In genomic region chr2:219177594-219178376, GRCh38 we compare ENCODE assay signal across 1 cellular context.
TF ChIP-seq lines count a peak whose summit lies in the region.

TSS of gene RETREG2 (plus strand) at chr2:219178275. CDS start at chr2:219178353, 78 bp downstream.

TF ChIP-seq in HepG2, 621 proteins besides CTCF, POLR2A, EP300 and RAD21 (continued from another document and continues in another):
- TF ChIP-seq CEBPZ (IDR thresholded peaks at IDR 0.05; ENCODE audit: low read length) (no peak), ARID2 (CRISPR knock-in tag; IDR thresholded peaks at IDR 0.05; ENCODE audit: borderline replicate concordance) (no peak; the same call in 1 of the 2 replicates), ZNF224 (CRISPR knock-in tag; IDR thresholded peaks at IDR 0.05) (0 out of 2 replicates have a peak, but pooled peaks have one; percentile 8), YEATS4 (CRISPR knock-in tag; IDR thresholded peaks at IDR 0.05; ENCODE audit: borderline replicate concordance) (peak; percentile 90), ZNF124 (CRISPR knock-in tag; IDR thresholded peaks at IDR 0.05) (no peak), POGK (CRISPR knock-in tag; conservative IDR thresholded peaks at IDR 0.05) (no peak; the same call in 1 of the 2 replicates), SRF (IDR thresholded peaks at IDR 0.05; ENCODE audit: low read depth, low read length) (no peak), ZNF17 (CRISPR knock-in tag; IDR thresholded peaks at IDR 0.05) (no peak), ZNF282 (IDR thresholded peaks at IDR 0.05; ENCODE audit: partially characterized antibody) (no peak), ZNF614 (CRISPR knock-in tag; IDR thresholded peaks at IDR 0.05; ENCODE audit: borderline replicate concordance) (no peak), KDM6A (CRISPR knock-in tag; IDR thresholded peaks at IDR 0.05; ENCODE audit: low read depth) (no peak), NR0B2 (CRISPR knock-in tag; IDR thresholded peaks at IDR 0.05) (0 out of 2 replicates have a peak, but pooled peaks have one; percentile 51), ZNF230 (CRISPR knock-in tag; IDR thresholded peaks at IDR 0.05) (peak; percentile 96), CENPT (CRISPR knock-in tag; IDR thresholded peaks at IDR 0.05; ENCODE audit: low read depth) (peak; percentile 17; the same call in 1 of the 2 replicates), KLF13 (CRISPR knock-in tag; IDR thresholded peaks at IDR 0.05) (peak; percentile 68; the same call in 1 of the 2 replicates), RXRA (CRISPR knock-in tag; IDR thresholded peaks at IDR 0.05) (peak; percentile 80), IRX3 (CRISPR knock-in tag; IDR thresholded peaks at IDR 0.05; ENCODE audit: borderline replicate concordance, low read depth) (no peak; the same call in 1 of the 2 replicates), RCOR2 (CRISPR knock-in tag; IDR thresholded peaks at IDR 0.05) (no peak; the same call in 1 of the 2 replicates), ZNF446 (CRISPR knock-in tag; IDR thresholded peaks at IDR 0.05) (peak; percentile 63; the same call in 1 of the 2 replicates), TBX3 (IDR thresholded peaks at IDR 0.05; ENCODE audit: borderline replicate concordance) (no peak), SIX4 (CRISPR knock-in tag; IDR thresholded peaks at IDR 0.05) (no peak), TFAP4 (IDR thresholded peaks at IDR 0.05; ENCODE audit: borderline replicate concordance, low read depth) (no peak), FOXO1 (CRISPR knock-in tag; IDR thresholded peaks at IDR 0.05) (peak; percentile 63; the same call in 1 of the 2 replicates), RBM39 (IDR thresholded peaks at IDR 0.05; ENCODE audit: low read depth, low read length, poor library complexity, severe bottlenecking) (peak; percentile 83), ZEB1 (IDR thresholded peaks at IDR 0.05; ENCODE audit: insufficient replicate concordance, low read depth) (no peak), ZNF572 (CRISPR knock-in tag; IDR thresholded peaks at IDR 0.05) (no peak), BRCA1 (CRISPR knock-in tag; IDR thresholded peaks at IDR 0.05) (peak; percentile 54; the same call in 1 of the 2 replicates), ZBTB34 (CRISPR knock-in tag; IDR thresholded peaks at IDR 0.05) (no peak), ZNF280B (CRISPR knock-in tag; IDR thresholded peaks at IDR 0.05; ENCODE audit: borderline replicate concordance) (no peak; the same call in none of the 2 replicates), CEBPG (CRISPR knock-in tag; IDR thresholded peaks at IDR 0.05) (peak; percentile 77), ZNF616 (CRISPR knock-in tag; IDR thresholded peaks at IDR 0.05; ENCODE audit: low read depth) (peak; percentile 27), SP5 (CRISPR knock-in tag; IDR thresholded peaks at IDR 0.05; ENCODE audit: borderline replicate concordance, low read depth) (0 out of 2 replicates have a peak, but pooled peaks have one; percentile 36), HOXA9 (CRISPR knock-in tag; IDR thresholded peaks at IDR 0.05; ENCODE audit: borderline replicate concordance) (no peak), ESRRA (CRISPR knock-in tag; IDR thresholded peaks at IDR 0.05; ENCODE audit: low read depth) (peak; percentile 60; the same call in 1 of the 2 replicates), ZNF609 (CRISPR knock-in tag; IDR thresholded peaks at IDR 0.05; ENCODE audit: borderline replicate concordance) (peak; percentile 81), ZNF891 (CRISPR knock-in tag; IDR thresholded peaks at IDR 0.05) (peak; percentile 77; the same call in 1 of the 2 replicates), ZNF766 (CRISPR knock-in tag; IDR thresholded peaks at IDR 0.05; ENCODE audit: borderline replicate concordance) (no peak), MAF1 (CRISPR knock-in tag; IDR thresholded peaks at IDR 0.05; ENCODE audit: borderline replicate concordance) (peak; percentile 81; the same call in 1 of the 2 replicates), ZNF740 (CRISPR knock-in tag; IDR thresholded peaks at IDR 0.05) (peak; percentile 99), PHF8 (CRISPR knock-in tag; IDR thresholded peaks at IDR 0.05) (peak; percentile 80), SNAPC2 (CRISPR knock-in tag; IDR thresholded peaks at IDR 0.05) (0 out of 2 replicates have a peak, but pooled peaks have one; percentile 78), SP2 (CRISPR knock-in tag; IDR thresholded peaks at IDR 0.05) (peak; percentile 78), ZNF574 (CRISPR knock-in tag; IDR thresholded peaks at IDR 0.05) (peak; percentile 87), NR2F1 (CRISPR knock-in tag; IDR thresholded peaks at IDR 0.05) (no peak), PLRG1 (conservative IDR thresholded peaks at IDR 0.05) (no peak), DMAP1 (CRISPR knock-in tag; IDR thresholded peaks at IDR 0.05) (peak; percentile 95), RFX3 (CRISPR knock-in tag; IDR thresholded peaks at IDR 0.05) (no peak)
